8 cellular contexts compared by ENCODE assay signal in genomic region chr10:117894339-117894738, GRCh38.
"Had no signal": no experiment of that assay in that cellular context is flagged by ENCODE, and none has a peak within 500 bp of the region (broad histone marks: within the 10 kb centered on the region; RNA-seq: fewer than 3 reads in every experiment).

No MANE protein-coding gene starts in this region.

- DNase-seq: GOT3, H7, KG1 had no signal

- H3K27ac ChIP-seq: HL-60 had no signal

- H3K36me3 ChIP-seq: HAP-1 had no signal

- H3K9me3 ChIP-seq: HAP-1 had no signal

- H3K27me3 Mint-ChIP-seq: IgD-negative memory B cell had no signal

- H3K4me1 ChIP-seq: HAP-1 had no signal

- H3K4me3 Mint-ChIP-seq: IgD-negative memory B cell had no signal

- FAIRE-seq: HepG2 had no signal

- H3K4me3 ChIP-seq: HAP-1 had no signal

- H3K36me3 Mint-ChIP-seq: IgD-negative memory B cell had no signal

- ATAC-seq: HCT116, HepG2 had no signal
